Comparison of ENCODE assay signal across 2 cellular contexts in genomic region chr1:31031330-31032143, GRCh38.
TF ChIP-seq lines count a peak whose summit lies in the region.

No MANE protein-coding gene starts in this region.

TF ChIP-seq in GM23338, 12 proteins besides CTCF, POLR2A, EP300 and RAD21:
- TF ChIP-seq NANOG (IDR thresholded peaks at IDR 0.05; ENCODE audit: borderline replicate concordance) (no peak), STAT1 (IDR thresholded peaks at IDR 0.05; ENCODE audit: unreplicated experiment) (no peak), ZNF331 (CRISPR knock-in tag; IDR thresholded peaks at IDR 0.05; ENCODE audit: low read depth) (no peak), EZH2phosphoT487 (IDR thresholded peaks at IDR 0.05; ENCODE audit: unreplicated experiment) (no peak), JUNB (IDR thresholded peaks at IDR 0.05; ENCODE audit: unreplicated experiment) (no peak), POLR2AphosphoS5 (IDR thresholded peaks at IDR 0.05; ENCODE audit: low read depth) (no peak), CREB1 (CRISPR knock-in tag; IDR thresholded peaks at IDR 0.05; ENCODE audit: low read depth) (no peak), EZH2 (IDR thresholded peaks at IDR 0.05; ENCODE audit: low read depth, unreplicated experiment) (no peak), ZNF114 (CRISPR knock-in tag; IDR thresholded peaks at IDR 0.05) (no peak)
- TF ChIP-seq, protein P1, sequence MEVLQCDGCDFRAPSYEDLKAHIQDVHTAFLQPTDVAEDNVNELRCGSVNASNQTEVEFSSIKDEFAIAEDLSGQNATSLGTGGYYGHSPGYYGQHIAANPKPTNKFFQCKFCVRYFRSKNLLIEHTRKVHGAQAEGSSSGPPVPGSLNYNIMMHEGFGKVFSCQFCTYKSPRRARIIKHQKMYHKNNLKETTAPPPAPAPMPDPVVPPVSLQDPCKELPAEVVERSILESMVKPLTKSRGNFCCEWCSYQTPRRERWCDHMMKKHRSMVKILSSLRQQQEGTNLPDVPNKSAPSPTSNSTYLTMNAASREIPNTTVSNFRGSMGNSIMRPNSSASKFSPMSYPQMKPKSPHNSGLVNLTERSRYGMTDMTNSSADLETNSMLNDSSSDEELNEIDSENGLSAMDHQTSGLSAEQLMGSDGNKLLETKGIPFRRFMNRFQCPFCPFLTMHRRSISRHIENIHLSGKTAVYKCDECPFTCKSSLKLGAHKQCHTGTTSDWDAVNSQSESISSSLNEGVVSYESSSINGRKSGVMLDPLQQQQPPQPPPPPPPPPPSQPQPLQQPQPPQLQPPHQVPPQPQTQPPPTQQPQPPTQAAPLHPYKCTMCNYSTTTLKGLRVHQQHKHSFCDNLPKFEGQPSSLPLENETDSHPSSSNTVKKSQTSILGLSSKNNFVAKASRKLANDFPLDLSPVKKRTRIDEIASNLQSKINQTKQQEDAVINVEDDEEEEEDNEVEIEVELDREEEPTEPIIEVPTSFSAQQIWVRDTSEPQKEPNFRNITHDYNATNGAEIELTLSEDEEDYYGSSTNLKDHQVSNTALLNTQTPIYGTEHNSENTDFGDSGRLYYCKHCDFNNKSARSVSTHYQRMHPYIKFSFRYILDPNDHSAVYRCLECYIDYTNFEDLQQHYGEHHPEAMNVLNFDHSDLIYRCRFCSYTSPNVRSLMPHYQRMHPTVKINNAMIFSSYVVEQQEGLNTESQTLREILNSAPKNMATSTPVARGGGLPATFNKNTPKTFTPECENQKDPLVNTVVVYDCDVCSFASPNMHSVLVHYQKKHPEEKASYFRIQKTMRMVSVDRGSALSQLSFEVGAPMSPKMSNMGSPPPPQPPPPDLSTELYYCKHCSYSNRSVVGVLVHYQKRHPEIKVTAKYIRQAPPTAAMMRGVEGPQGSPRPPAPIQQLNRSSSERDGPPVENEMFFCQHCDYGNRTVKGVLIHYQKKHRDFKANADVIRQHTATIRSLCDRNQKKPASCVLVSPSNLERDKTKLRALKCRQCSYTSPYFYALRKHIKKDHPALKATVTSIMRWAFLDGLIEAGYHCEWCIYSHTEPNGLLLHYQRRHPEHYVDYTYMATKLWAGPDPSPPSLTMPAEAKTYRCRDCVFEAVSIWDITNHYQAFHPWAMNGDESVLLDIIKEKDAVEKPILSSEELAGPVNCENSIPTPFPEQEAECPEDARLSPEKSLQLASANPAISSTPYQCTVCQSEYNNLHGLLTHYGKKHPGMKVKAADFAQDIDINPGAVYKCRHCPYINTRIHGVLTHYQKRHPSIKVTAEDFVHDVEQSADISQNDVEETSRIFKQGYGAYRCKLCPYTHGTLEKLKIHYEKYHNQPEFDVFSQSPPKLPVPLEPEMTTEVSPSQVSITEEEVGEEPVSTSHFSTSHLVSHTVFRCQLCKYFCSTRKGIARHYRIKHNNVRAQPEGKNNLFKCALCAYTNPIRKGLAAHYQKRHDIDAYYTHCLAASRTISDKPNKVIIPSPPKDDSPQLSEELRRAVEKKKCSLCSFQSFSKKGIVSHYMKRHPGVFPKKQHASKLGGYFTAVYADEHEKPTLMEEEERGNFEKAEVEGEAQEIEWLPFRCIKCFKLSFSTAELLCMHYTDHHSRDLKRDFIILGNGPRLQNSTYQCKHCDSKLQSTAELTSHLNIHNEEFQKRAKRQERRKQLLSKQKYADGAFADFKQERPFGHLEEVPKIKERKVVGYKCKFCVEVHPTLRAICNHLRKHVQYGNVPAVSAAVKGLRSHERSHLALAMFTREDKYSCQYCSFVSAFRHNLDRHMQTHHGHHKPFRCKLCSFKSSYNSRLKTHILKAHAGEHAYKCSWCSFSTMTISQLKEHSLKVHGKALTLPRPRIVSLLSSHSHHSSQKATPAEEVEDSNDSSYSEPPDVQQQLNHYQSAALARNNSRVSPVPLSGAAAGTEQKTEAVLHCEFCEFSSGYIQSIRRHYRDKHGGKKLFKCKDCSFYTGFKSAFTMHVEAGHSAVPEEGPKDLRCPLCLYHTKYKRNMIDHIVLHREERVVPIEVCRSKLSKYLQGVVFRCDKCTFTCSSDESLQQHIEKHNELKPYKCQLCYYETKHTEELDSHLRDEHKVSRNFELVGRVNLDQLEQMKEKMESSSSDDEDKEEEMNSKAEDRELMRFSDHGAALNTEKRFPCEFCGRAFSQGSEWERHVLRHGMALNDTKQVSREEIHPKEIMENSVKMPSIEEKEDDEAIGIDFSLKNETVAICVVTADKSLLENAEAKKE (CRISPR knock-in tag; IDR thresholded peaks at IDR 0.05): no peak
- TF ChIP-seq, protein P2, sequence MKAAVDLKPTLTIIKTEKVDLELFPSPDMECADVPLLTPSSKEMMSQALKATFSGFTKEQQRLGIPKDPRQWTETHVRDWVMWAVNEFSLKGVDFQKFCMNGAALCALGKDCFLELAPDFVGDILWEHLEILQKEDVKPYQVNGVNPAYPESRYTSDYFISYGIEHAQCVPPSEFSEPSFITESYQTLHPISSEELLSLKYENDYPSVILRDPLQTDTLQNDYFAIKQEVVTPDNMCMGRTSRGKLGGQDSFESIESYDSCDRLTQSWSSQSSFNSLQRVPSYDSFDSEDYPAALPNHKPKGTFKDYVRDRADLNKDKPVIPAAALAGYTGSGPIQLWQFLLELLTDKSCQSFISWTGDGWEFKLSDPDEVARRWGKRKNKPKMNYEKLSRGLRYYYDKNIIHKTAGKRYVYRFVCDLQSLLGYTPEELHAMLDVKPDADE (IDR thresholded peaks at IDR 0.05): no peak
- TF ChIP-seq, protein P3, sequence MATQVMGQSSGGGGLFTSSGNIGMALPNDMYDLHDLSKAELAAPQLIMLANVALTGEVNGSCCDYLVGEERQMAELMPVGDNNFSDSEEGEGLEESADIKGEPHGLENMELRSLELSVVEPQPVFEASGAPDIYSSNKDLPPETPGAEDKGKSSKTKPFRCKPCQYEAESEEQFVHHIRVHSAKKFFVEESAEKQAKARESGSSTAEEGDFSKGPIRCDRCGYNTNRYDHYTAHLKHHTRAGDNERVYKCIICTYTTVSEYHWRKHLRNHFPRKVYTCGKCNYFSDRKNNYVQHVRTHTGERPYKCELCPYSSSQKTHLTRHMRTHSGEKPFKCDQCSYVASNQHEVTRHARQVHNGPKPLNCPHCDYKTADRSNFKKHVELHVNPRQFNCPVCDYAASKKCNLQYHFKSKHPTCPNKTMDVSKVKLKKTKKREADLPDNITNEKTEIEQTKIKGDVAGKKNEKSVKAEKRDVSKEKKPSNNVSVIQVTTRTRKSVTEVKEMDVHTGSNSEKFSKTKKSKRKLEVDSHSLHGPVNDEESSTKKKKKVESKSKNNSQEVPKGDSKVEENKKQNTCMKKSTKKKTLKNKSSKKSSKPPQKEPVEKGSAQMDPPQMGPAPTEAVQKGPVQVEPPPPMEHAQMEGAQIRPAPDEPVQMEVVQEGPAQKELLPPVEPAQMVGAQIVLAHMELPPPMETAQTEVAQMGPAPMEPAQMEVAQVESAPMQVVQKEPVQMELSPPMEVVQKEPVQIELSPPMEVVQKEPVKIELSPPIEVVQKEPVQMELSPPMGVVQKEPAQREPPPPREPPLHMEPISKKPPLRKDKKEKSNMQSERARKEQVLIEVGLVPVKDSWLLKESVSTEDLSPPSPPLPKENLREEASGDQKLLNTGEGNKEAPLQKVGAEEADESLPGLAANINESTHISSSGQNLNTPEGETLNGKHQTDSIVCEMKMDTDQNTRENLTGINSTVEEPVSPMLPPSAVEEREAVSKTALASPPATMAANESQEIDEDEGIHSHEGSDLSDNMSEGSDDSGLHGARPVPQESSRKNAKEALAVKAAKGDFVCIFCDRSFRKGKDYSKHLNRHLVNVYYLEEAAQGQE (IDR thresholded peaks at IDR 0.05; ENCODE audit: unreplicated experiment): no peak

TF ChIP-seq in K562, 482 proteins besides CTCF, POLR2A, EP300 and RAD21:
- TF ChIP-seq MLLT1 (IDR thresholded peaks at IDR 0.05): peak; percentile 46 to 51; a peak in 1 of 4 replicates
- peak; percentile 55 for TF ChIP-seq POLR2B (IDR thresholded peaks at IDR 0.05; ENCODE audit: low read depth, partially characterized antibody)
- TF ChIP-seq HOXB6 (CRISPR knock-in tag; IDR thresholded peaks at IDR 0.05; ENCODE audit: borderline replicate concordance): no peak
- TF ChIP-seq ELF4 (CRISPR knock-in tag; IDR thresholded peaks at IDR 0.05): 0 out of 2 replicates have a peak, but pooled peaks have one; percentile 64
- peak; percentile 77; the same call in 1 of the 2 replicates for TF ChIP-seq HDAC2 (IDR thresholded peaks at IDR 0.05)
- TF ChIP-seq SUPT5H (IDR thresholded peaks at IDR 0.05): peak; percentile 58
- no peak for TF ChIP-seq TAF7 (tag; IDR thresholded peaks at IDR 0.05)
- TF ChIP-seq SMARCA5 (IDR thresholded peaks at IDR 0.05): peak; percentile 74; the same call in 1 of the 2 replicates
- TF ChIP-seq KDM1A (IDR thresholded peaks at IDR 0.05): peak; percentile 28 to 74; a peak in 3 of 4 replicates
- TF ChIP-seq, protein P4, sequence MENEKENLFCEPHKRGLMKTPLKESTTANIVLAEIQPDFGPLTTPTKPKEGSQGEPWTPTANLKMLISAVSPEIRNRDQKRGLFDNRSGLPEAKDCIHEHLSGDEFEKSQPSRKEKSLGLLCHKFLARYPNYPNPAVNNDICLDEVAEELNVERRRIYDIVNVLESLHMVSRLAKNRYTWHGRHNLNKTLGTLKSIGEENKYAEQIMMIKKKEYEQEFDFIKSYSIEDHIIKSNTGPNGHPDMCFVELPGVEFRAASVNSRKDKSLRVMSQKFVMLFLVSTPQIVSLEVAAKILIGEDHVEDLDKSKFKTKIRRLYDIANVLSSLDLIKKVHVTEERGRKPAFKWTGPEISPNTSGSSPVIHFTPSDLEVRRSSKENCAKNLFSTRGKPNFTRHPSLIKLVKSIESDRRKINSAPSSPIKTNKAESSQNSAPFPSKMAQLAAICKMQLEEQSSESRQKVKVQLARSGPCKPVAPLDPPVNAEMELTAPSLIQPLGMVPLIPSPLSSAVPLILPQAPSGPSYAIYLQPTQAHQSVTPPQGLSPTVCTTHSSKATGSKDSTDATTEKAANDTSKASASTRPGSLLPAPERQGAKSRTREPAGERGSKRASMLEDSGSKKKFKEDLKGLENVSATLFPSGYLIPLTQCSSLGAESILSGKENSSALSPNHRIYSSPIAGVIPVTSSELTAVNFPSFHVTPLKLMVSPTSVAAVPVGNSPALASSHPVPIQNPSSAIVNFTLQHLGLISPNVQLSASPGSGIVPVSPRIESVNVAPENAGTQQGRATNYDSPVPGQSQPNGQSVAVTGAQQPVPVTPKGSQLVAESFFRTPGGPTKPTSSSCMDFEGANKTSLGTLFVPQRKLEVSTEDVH (IDR thresholded peaks at IDR 0.05; ENCODE audit: low read depth, partially characterized antibody): peak; percentile 32
- TF ChIP-seq, protein P5, sequence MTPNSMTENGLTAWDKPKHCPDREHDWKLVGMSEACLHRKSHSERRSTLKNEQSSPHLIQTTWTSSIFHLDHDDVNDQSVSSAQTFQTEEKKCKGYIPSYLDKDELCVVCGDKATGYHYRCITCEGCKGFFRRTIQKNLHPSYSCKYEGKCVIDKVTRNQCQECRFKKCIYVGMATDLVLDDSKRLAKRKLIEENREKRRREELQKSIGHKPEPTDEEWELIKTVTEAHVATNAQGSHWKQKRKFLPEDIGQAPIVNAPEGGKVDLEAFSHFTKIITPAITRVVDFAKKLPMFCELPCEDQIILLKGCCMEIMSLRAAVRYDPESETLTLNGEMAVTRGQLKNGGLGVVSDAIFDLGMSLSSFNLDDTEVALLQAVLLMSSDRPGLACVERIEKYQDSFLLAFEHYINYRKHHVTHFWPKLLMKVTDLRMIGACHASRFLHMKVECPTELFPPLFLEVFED (CRISPR knock-in tag; conservative IDR thresholded peaks at IDR 0.05): 0 out of 2 replicates have a peak, but pooled peaks have one; percentile 15
- TF ChIP-seq RBM39 (optimal IDR thresholded peaks at IDR 0.05; ENCODE audit: low read depth, low read length): peak; percentile 76
- TF ChIP-seq RCOR1 (IDR thresholded peaks at IDR 0.05; ENCODE audit: borderline replicate concordance in 1 of 2, low read depth in 2 of 2, low read length in 2 of 2): peak in 1 of 2 experiments; percentile 78; a peak in 3 of 4 replicates
- peak; percentile 91 for TF ChIP-seq BCOR (IDR thresholded peaks at IDR 0.05)
- 0 out of 2 replicates have a peak, but pooled peaks have one; percentile 16 for TF ChIP-seq ESRRA (IDR thresholded peaks at IDR 0.05; ENCODE audit: borderline replicate concordance, low read depth)
- TF ChIP-seq RBM25 (IDR thresholded peaks at IDR 0.05; ENCODE audit: low read depth, low read length, severe bottlenecking): peak; percentile 98
- TF ChIP-seq NFYB (IDR thresholded peaks at IDR 0.05; ENCODE audit: extremely low read depth, insufficient read length): no peak
- no peak for TF ChIP-seq TEAD4 (IDR thresholded peaks at IDR 0.05; ENCODE audit: low read length)
- no peak for TF ChIP-seq TEAD4 (CRISPR knock-in tag; IDR thresholded peaks at IDR 0.05; ENCODE audit: borderline replicate concordance)
- TF ChIP-seq, protein P6, sequence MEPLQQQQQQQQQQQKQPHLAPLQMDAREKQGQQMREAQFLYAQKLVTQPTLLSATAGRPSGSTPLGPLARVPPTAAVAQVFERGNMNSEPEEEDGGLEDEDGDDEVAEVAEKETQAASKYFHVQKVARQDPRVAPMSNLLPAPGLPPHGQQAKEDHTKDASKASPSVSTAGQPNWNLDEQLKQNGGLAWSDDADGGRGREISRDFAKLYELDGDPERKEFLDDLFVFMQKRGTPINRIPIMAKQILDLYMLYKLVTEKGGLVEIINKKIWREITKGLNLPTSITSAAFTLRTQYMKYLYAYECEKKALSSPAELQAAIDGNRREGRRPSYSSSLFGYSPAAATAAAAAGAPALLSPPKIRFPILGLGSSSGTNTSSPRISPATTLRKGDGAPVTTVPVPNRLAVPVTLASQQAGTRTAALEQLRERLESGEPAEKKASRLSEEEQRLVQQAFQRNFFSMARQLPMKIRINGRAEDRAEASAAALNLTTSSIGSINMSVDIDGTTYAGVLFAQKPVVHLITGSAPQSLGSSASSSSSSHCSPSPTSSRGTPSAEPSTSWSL (CRISPR knock-in tag; IDR thresholded peaks at IDR 0.05; ENCODE audit: borderline replicate concordance): no peak
- TF ChIP-seq ADNP (tag; IDR thresholded peaks at IDR 0.05): peak; percentile 96
